8 cellular contexts compared by ENCODE assay signal in the genomic region with DNA sequence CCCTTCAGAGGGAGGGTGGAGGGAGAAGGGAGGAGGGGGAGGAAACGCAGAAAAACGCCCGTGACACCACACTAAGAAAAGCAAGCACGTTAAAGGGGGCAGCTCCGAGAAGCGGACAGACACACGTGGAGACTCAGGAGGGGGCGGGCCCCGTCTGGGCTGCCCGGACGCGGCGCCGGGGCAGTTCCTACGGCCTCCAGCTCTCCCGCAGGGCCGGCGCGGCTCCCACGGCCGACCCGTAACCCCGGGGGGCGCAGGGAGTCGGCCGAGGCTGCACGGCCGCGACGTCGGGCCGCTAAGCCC. TPM values are rescaled to one million over a fixed set of nuclear protein-coding genes. Genes with fewer than 3 reads are reported as not detected.
DNase-seq lines count a peak whose midpoint lies in the region; ATAC-seq and TF ChIP-seq lines count a peak whose summit lies in the region.

No MANE protein-coding gene starts in this region.

- H3K4me3 Mint-ChIP-seq in CD4-positive, alpha-beta memory T cell, result peak overlapping the region; percentile 97 to 100 (median 100)
- H3K4me3 Mint-ChIP-seq in activated T-helper 1 cell treated with anti-CD3 and anti-CD28 coated beads, Interleukin-12 subunit alpha, Interleukin-12 subunit beta, Interleukin-2, Interleukin-4 antibody, amounts not matched to agents 30 ng/mL and 10 ng/mL and 1 ng/mL, durations not matched to agents 14 hours and 24 hours and 36 hours, result peak overlapping the region; percentile 100

- peak overlapping the region; percentile 85 for H3K27ac ChIP-seq in CD4-positive, alpha-beta memory T cell (ENCODE audit: low read depth, low read length)
- peak overlapping the region; percentile 72 to 92 (median 90) for H3K27ac ChIP-seq in gastroesophageal sphincter
- peak overlapping the region; percentile 80 to 89 (median 83) for H3K27ac ChIP-seq in sigmoid colon

- H3K9me3 ChIP-seq in CD4-positive, alpha-beta memory T cell (ENCODE audit: control insufficient read depth in 1 of 2, low read length in 2 of 2), result no peaks in the 10 kb centered on the region
- H3K9me3 ChIP-seq in Loucy (ENCODE audit: insufficient read depth, low read depth, low read length) (no peaks in the 10 kb centered on the region), gastroesophageal sphincter (no peaks in the 10 kb centered on the region), sigmoid colon (no peaks in the 10 kb centered on the region)

- H4K20me1 ChIP-seq in Loucy (ENCODE audit: insufficient read depth, low read length, poor library complexity, severe bottlenecking), result peaks cover 17% of the 10 kb centered on the region

- ATAC-seq in GM21576 (IDR thresholded peaks at IDR 0.05; ENCODE audit: unreplicated experiment), result peak; percentile 10
- peak; percentile 42 for ATAC-seq in gastroesophageal sphincter

- H3F3A ChIP-seq in Loucy (ENCODE audit: low read depth), result peaks cover 3% of the 10 kb centered on the region; the same call in 1 of the 2 replicates

- TF ChIP-seq EP300 in gastroesophageal sphincter (IDR thresholded peaks at IDR 0.05), result no peak
- no peak for TF ChIP-seq EP300 in sigmoid colon (IDR thresholded peaks at IDR 0.05)

- H3K36me3 Mint-ChIP-seq in CD4-positive, alpha-beta memory T cell, result peaks cover 19 to 43% of the 10 kb centered on the region in 2 donors
- peaks cover 24% of the 10 kb centered on the region for H3K36me3 Mint-ChIP-seq in activated T-helper 1 cell treated with anti-CD3 and anti-CD28 coated beads, Interleukin-12 subunit alpha, Interleukin-12 subunit beta, Interleukin-2, Interleukin-4 antibody, amounts not matched to agents 30 ng/mL and 10 ng/mL and 1 ng/mL, durations not matched to agents 14 hours and 24 hours and 36 hours (ENCODE audit: low read depth)

- peak; percentile 57 to 83 (median 62) for DNase-seq in CD4-positive, alpha-beta memory T cell
- peak; percentile 34 for DNase-seq in activated T-helper 1 cell treated with anti-CD3 and anti-CD28 coated beads, Interleukin-12 subunit alpha, Interleukin-12 subunit beta, Interleukin-2, Interleukin-4 antibody, amounts not matched to agents 30 ng/mL and 10 ng/mL and 1 ng/mL, durations not matched to agents 14 hours and 24 hours and 36 hours (ENCODE audit: low spot score)
- no peak for DNase-seq in sigmoid colon
- no peak for DNase-seq in GDM1 (lab: John Stamatoyannopoulos, UW)
- DNase-seq in NCI-H128 (lab: John Stamatoyannopoulos, UW; ENCODE audit: unreplicated experiment), result no peak

- H3K27ac Mint-ChIP-seq in CD4-positive, alpha-beta memory T cell, result peak overlapping the region; percentile 92 to 100 (median 96)
- H3K27ac Mint-ChIP-seq in activated T-helper 1 cell treated with anti-CD3 and anti-CD28 coated beads, Interleukin-12 subunit alpha, Interleukin-12 subunit beta, Interleukin-2, Interleukin-4 antibody, amounts not matched to agents 30 ng/mL and 10 ng/mL and 1 ng/mL, durations not matched to agents 14 hours and 24 hours and 36 hours, result peak overlapping the region; percentile 87

- H3K79me2 ChIP-seq in Loucy (ENCODE audit: insufficient read depth, low read length), result peaks cover 34% of the 10 kb centered on the region

- peaks cover 25 to 51% (median 39%) of the 10 kb centered on the region in 4 donors for H3K4me1 Mint-ChIP-seq in CD4-positive, alpha-beta memory T cell
- H3K4me1 Mint-ChIP-seq in activated T-helper 1 cell treated with anti-CD3 and anti-CD28 coated beads, Interleukin-12 subunit alpha, Interleukin-12 subunit beta, Interleukin-2, Interleukin-4 antibody, amounts not matched to agents 30 ng/mL and 10 ng/mL and 1 ng/mL, durations not matched to agents 14 hours and 24 hours and 36 hours (ENCODE audit: low read depth), result peaks cover 30% of the 10 kb centered on the region

- POLR2A ChIA-PET in CD4-positive, alpha-beta memory T cell (lab: Charles Lee; ENCODE audit: partially characterized antibody), result interaction anchor here (0.6 to 3.2 kb wide), 15 partner anchors 8 to 665 kb away, joined by 3 to 23 read pairs (median 5); partner anchors contain the start of genes BANP, FBXO31 and SLC7A5

- no peaks in the 10 kb centered on the region for H3K27me3 Mint-ChIP-seq in CD4-positive, alpha-beta memory T cell
- H3K27me3 Mint-ChIP-seq in activated T-helper 1 cell treated with anti-CD3 and anti-CD28 coated beads, Interleukin-12 subunit alpha, Interleukin-12 subunit beta, Interleukin-2, Interleukin-4 antibody, amounts not matched to agents 30 ng/mL and 10 ng/mL and 1 ng/mL, durations not matched to agents 14 hours and 24 hours and 36 hours (ENCODE audit: insufficient read depth), result peaks cover 1% of the 10 kb centered on the region

- peaks cover 0 to 4% (median 0%) of the 10 kb centered on the region in 8 donors for H3K9me3 Mint-ChIP-seq in CD4-positive, alpha-beta memory T cell
- no peaks in the 10 kb centered on the region for H3K9me3 Mint-ChIP-seq in activated T-helper 1 cell treated with anti-CD3 and anti-CD28 coated beads, Interleukin-12 subunit alpha, Interleukin-12 subunit beta, Interleukin-2, Interleukin-4 antibody, amounts not matched to agents 30 ng/mL and 10 ng/mL and 1 ng/mL, durations not matched to agents 14 hours and 24 hours and 36 hours

- CTCF ChIA-PET in CD4-positive, alpha-beta memory T cell (lab: Charles Lee; ENCODE audit: partially characterized antibody), result interaction anchor here (1.1 to 4.1 kb wide), 5 partner anchors 9 to 130 kb away, joined by 4 to 34 read pairs (median 5); no protein-coding TSS in a partner anchor

- H3K36me3 ChIP-seq in CD4-positive, alpha-beta memory T cell (ENCODE audit: insufficient read depth, low read length), result peaks cover 15% of the 10 kb centered on the region
- no peaks in the 10 kb centered on the region for H3K36me3 ChIP-seq in Loucy (ENCODE audit: insufficient read depth, low read length)
- H3K36me3 ChIP-seq in gastroesophageal sphincter, result peaks cover 0 to 39% of the 10 kb centered on the region in 2 donors
- H3K36me3 ChIP-seq in sigmoid colon, result peaks cover 0 to 39% (median 2%) of the 10 kb centered on the region in 4 donors

- intact Hi-C loops in CD4-positive, alpha-beta memory T cell (cut with micrococcal nuclease), result loop anchor here (5.0 kb wide), 1 partner anchor 373 kb away; the partner anchor contains the start of gene MAP1LC3B
- intact Hi-C loops in activated T-helper 1 cell treated with anti-CD3 and anti-CD28 coated beads, Interleukin-12 subunit alpha, Interleukin-12 subunit beta, Interleukin-2, Interleukin-4 antibody, amounts not matched to agents 30 ng/mL and 10 ng/mL and 1 ng/mL, durations not matched to agents 14 hours and 24 hours and 36 hours (cut with micrococcal nuclease), result loop anchor here (1.0 to 10.0 kb wide), 3 partner anchors 186 to 1211 kb away; partner anchors contain the start of genes BANP, C16orf95 and MTHFSD
- intact Hi-C loops in sigmoid colon (cut with DNase I), result loop anchor here (10.0 kb wide), 1 partner anchor 809 kb away; the partner anchor contains the start of gene ZC3H18

- TF ChIP-seq POLR2A in gastroesophageal sphincter (IDR thresholded peaks at IDR 0.05), result no peak
- TF ChIP-seq POLR2A in sigmoid colon (IDR thresholded peaks at IDR 0.05), result no peak

- H3K9me2 ChIP-seq in Loucy (replicated peaks; ENCODE audit: low read depth, low read length), result no peaks in the 10 kb centered on the region

- 0% methylated on average over 4 to 15 of the region's 32 CpGs for WGBS in gastroesophageal sphincter (ENCODE audit: low coverage in 1 of 2), 2 donors
- 0% methylated on average over 32 of the region's 32 CpGs for WGBS in sigmoid colon, 2 donors

- H3K27me3 ChIP-seq in CD4-positive, alpha-beta memory T cell (ENCODE audit: insufficient read depth, low read length), result no peaks in the 10 kb centered on the region
- H3K27me3 ChIP-seq in Loucy (ENCODE audit: insufficient read depth, low read length, poor library complexity, severe bottlenecking) (no peaks in the 10 kb centered on the region), gastroesophageal sphincter (no peaks in the 10 kb centered on the region), sigmoid colon (no peaks in the 10 kb centered on the region)

- peak overlapping the region; percentile 7 to 80 for H3K4me3 ChIP-seq in CD4-positive, alpha-beta memory T cell (ENCODE audit: low read length in 2 of 2)
- H3K4me3 ChIP-seq in Loucy (ENCODE audit: low read length, poor library complexity, severe bottlenecking) (peak overlapping the region; percentile 86), gastroesophageal sphincter (peak overlapping the region; percentile 79 to 98), sigmoid colon (peak overlapping the region; percentile 80 to 84 (median 80))

- H3K4me2 ChIP-seq in Loucy (ENCODE audit: low read depth, low read length, poor library complexity, severe bottlenecking), result peak overlapping the region; percentile 90

- TF ChIP-seq CTCF in Loucy (conservative IDR thresholded peaks at IDR 0.05; ENCODE audit: low read length), result no peak
- no peak for TF ChIP-seq CTCF in gastroesophageal sphincter (IDR thresholded peaks at IDR 0.05)
- TF ChIP-seq CTCF in sigmoid colon (IDR thresholded peaks at IDR 0.05), result no peak

- peak overlapping the region; percentile 82 for H3K9ac ChIP-seq in Loucy (ENCODE audit: low read depth, low read length, poor library complexity, severe bottlenecking)

- H2AFZ ChIP-seq in Loucy (ENCODE audit: low read length), result 0 out of 2 replicates have a peak overlapping the region, but pooled peaks have one; percentile 72

- H3K4me1 ChIP-seq in CD4-positive, alpha-beta memory T cell (ENCODE audit: insufficient read depth, low read length), result peaks cover 44% of the 10 kb centered on the region
- H3K4me1 ChIP-seq in Loucy (ENCODE audit: insufficient read depth, low read length, poor library complexity, severe bottlenecking) (peaks cover 4% of the 10 kb centered on the region), gastroesophageal sphincter (peaks cover 0 to 29% (median 6%) of the 10 kb centered on the region in 3 donors), sigmoid colon (peaks cover 0 to 21% (median 16%) of the 10 kb centered on the region in 4 donors)

RNA-seq across cellular contexts. Expression of gene KLHDC4, which starts 0.4 kb away (rescaled TPM):
- total RNA-seq in CD4-positive, alpha-beta memory T cell, result 10 to 100 TPM; 82.4 to 90.0 TPM
- polyA plus RNA-seq in CD4-positive, alpha-beta memory T cell, result 10 to 100 TPM; 16.3 to 18.0 TPM
- 85.6 and 93.7 TPM in 2 replicates for total RNA-seq in activated T-helper 1 cell treated with anti-CD3 and anti-CD28 coated beads, Interleukin-12 subunit alpha, Interleukin-12 subunit beta, Interleukin-2, Interleukin-4 antibody, amounts not matched to agents 30 ng/mL and 10 ng/mL and 1 ng/mL, durations not matched to agents 14 hours and 24 hours and 36 hours
- total RNA-seq in gastroesophageal sphincter (10 to 100 TPM in 3 of 4 donors, 1 to 10 TPM in 1; 9.8 to 33.8 (median 24.4) TPM), sigmoid colon (10 to 100 TPM; 24.6 to 28.5 (median 25.5) TPM)
- polyA plus RNA-seq in sigmoid colon, result 10 to 100 TPM; 12.7 to 71.0 (median 18.0) TPM

Comparison
In these comparisons a context has a peak if more than half of its experiments do, and no peak if none do; other contexts are left out.
1. DNase-seq: peak in CD4-positive, alpha-beta memory T cell (5 of 5) and activated T-helper 1 cell treated with anti-CD3 and anti-CD28 coated beads, Interleukin-12 subunit alpha, Interleukin-12 subunit beta, Interleukin-2, Interleukin-4 antibody, amounts not matched to agents 30 ng/mL and 10 ng/mL and 1 ng/mL, durations not matched to agents 14 hours and 24 hours and 36 hours (single experiment); none in sigmoid colon (single experiment), GDM1 (single experiment) and NCI-H128 (single experiment).
2. Peak in every context shown above with its lines, with median percentiles within 50 percentile points of each other: H3K27ac ChIP-seq and H3K4me3 ChIP-seq.